Comparison of ENCODE assay signal across 21 cellular contexts in genomic region chr11:7089328-7090251, GRCh38. TPM values are rescaled to one million over a fixed set of nuclear protein-coding genes. Genes with fewer than 3 reads are reported as not detected.
DNase-seq lines count a peak whose midpoint lies in the region; ATAC-seq and TF ChIP-seq lines count a peak whose summit lies in the region.
"Had no signal": no experiment of that assay in that cellular context is flagged by ENCODE, and none has a peak within 500 bp of the region (broad histone marks: within the 10 kb centered on the region; RNA-seq: fewer than 3 reads in every experiment).

No MANE protein-coding gene starts in this region.

- no peak for TF ChIP-seq CTCF in chondrocyte (IDR thresholded peaks at IDR 0.05)
- TF ChIP-seq CTCF in upper lobe of right lung (IDR thresholded peaks at IDR 0.05) = no peak

- H3K27me3 ChIP-seq in upper lobe of right lung = peaks cover 5% of the 10 kb centered on the region
- H3K27me3 ChIP-seq: BLaER1 treated with 17β-estradiol and CSF1 and Interleukin-3, amounts not matched to agents 10 nM and 100 nM; SJSA1 had no signal

- H3K4me1 Mint-ChIP-seq in chondrocyte (ENCODE audit: low read depth) = no peaks in the 10 kb centered on the region
- H3K4me1 Mint-ChIP-seq: IgD-negative memory B cell had no signal

- peaks cover 42% of the 10 kb centered on the region for H3K27me3 Mint-ChIP-seq in chondrocyte (ENCODE audit: low read depth)

- DNase-seq in left ventricle myocardium superior (peak; percentile 16), cardiac septum (ENCODE audit: low spot score) (no peak), chondrocyte (ENCODE audit: low spot score) (peak; percentile 92), posterior vena cava (ENCODE audit: low spot score) (peak; percentile 79), upper lobe of right lung (no peak), ACHN (no peak)
- DNase-seq: AML-193; CD4-positive, alpha-beta T cell; MM.1S; NCI-H2029; NCI-H446; NCI-H524 treated with DMSO at 0.1 percent for 48 hours; NCI-H774 had no signal

- H3K27ac ChIP-seq in upper lobe of right lung = no peak overlapping the region
- H3K27ac ChIP-seq: BLaER1 treated with 17β-estradiol and CSF1 and Interleukin-3, amounts not matched to agents 10 nM and 100 nM; HL-60; KMS-11; SJSA1 had no signal

- H3K4me1 ChIP-seq in upper lobe of right lung = no peaks in the 10 kb centered on the region
- H3K4me1 ChIP-seq: BLaER1 treated with 17β-estradiol and CSF1 and Interleukin-3, amounts not matched to agents 10 nM and 100 nM; SJSA1 had no signal

- no peak overlapping the region for H3K27ac Mint-ChIP-seq in chondrocyte (ENCODE audit: unreplicated experiment)
- H3K27ac Mint-ChIP-seq: CD4-positive, alpha-beta T cell; IgD-negative memory B cell had no signal

- H3K36me3 ChIP-seq in upper lobe of right lung = no peaks in the 10 kb centered on the region
- H3K36me3 ChIP-seq: BLaER1 treated with 17β-estradiol and CSF1 and Interleukin-3, amounts not matched to agents 10 nM and 100 nM; SJSA1 had no signal

- in situ Hi-C loops in ACHN (cut with HindIII; ENCODE audit: low pct_ligation_motif_present, low pct_unique_long_range_greater_than_20kb, low sequenced_read_pairs) = no loop called here

- no peaks in the 10 kb centered on the region for H3K9me3 ChIP-seq in upper lobe of right lung
- H3K9me3 ChIP-seq: SJSA1 had no signal

- ATAC-seq in left ventricle myocardium superior (no peak), upper lobe of right lung (peak; percentile 15), HG03342 (IDR thresholded peaks at IDR 0.05; ENCODE audit: unreplicated experiment) (no peak)
- ATAC-seq: HCT116 had no signal

- H3K36me3 Mint-ChIP-seq in chondrocyte (ENCODE audit: low read depth) = no peaks in the 10 kb centered on the region
- H3K36me3 Mint-ChIP-seq: IgD-negative memory B cell had no signal

- no peaks in the 10 kb centered on the region for H3K9me3 Mint-ChIP-seq in chondrocyte (ENCODE audit: low read depth)
- H3K9me3 Mint-ChIP-seq: CD4-positive, alpha-beta T cell; IgD-negative memory B cell had no signal

- intact Hi-C loops in left ventricle myocardium superior (cut with micrococcal nuclease) (no loop called here), cardiac septum (cut with DNase I) (loop anchor here (10.0 kb wide), 1 partner anchor 595 kb away; no protein-coding TSS in a partner anchor), posterior vena cava (cut with DNase I) (no loop called here), upper lobe of right lung (cut with DNase I) (no loop called here)

- no peak overlapping the region for H3K4me3 Mint-ChIP-seq in chondrocyte (ENCODE audit: unreplicated experiment)
- H3K4me3 Mint-ChIP-seq: CD4-positive, alpha-beta T cell; IgD-negative memory B cell had no signal

- no peak overlapping the region for H3K4me3 ChIP-seq in upper lobe of right lung
- H3K4me3 ChIP-seq: BLaER1 treated with 17β-estradiol and CSF1 and Interleukin-3, amounts not matched to agents 10 nM and 100 nM; SJSA1 had no signal

RNA-seq across cellular contexts. Expression of gene RBMXL2, which starts 0.8 kb away (rescaled TPM):
- total RNA-seq in left ventricle myocardium superior (not detected), cardiac septum (not detected), chondrocyte (not detected in 3 replicates), posterior vena cava (not detected), upper lobe of right lung (not detected)
- total RNA-seq: H1, SJSA1 had no signal

Comparison
In these comparisons a context has a peak if more than half of its experiments do, and no peak if none do; other contexts are left out.
1. DNase-seq: peak in left ventricle myocardium superior (single experiment), chondrocyte (single experiment) and posterior vena cava (single experiment); none in cardiac septum (single experiment), upper lobe of right lung (single experiment) and ACHN (single experiment).